1 cellular context compared by ENCODE assay signal in the genomic region with DNA sequence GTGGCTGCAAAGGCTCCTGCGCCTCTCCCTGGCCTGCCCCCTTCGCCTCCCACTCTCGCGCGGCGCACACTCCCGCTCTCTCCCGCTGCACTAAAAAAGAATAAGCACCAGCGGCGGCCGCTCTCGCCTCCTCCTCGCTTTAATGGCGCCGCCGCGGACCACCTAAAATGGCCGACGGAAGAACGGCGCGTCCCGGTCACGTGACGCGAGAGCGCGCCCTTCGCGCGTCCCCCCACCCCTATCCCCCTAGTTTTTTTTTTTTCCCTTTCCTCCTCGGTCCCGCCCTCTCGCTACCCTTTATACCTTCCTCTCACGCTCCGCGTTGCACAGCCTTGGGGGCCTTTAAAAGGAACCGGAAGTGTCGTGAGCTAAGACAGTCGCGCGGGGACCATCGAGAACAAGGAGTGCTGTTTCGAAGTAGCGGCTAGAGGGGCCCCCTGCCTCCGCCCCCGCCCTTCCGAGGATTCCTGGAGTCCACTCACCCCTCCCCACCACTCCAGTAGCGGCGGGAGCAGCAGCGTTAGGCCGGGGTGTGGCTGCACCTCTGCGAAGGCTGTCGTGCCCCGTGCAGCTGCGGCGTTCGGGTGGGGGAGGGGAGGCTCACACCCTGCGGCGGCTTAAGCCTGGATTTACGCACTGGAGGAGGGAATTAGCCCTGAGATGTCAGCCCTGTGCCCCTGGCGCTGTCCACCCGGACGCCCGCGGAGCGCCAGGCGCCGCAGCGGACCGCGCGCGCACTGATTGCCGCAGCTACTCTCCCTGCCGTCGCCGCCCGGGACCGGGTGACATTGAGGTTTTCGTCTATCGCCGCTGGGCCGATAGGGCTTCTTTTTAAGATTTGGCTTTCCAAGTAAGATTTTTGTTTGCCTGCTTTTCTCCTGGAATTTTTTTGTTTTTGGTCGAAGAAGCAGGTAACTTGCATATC.
TF ChIP-seq lines count a peak whose summit lies in the region.

A gene with protein sequence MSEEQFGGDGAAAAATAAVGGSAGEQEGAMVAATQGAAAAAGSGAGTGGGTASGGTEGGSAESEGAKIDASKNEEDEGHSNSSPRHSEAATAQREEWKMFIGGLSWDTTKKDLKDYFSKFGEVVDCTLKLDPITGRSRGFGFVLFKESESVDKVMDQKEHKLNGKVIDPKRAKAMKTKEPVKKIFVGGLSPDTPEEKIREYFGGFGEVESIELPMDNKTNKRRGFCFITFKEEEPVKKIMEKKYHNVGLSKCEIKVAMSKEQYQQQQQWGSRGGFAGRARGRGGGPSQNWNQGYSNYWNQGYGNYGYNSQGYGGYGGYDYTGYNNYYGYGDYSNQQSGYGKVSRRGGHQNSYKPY (minus strand): TSS at position 176 of the 925 bp plus-strand sequence. CDS start 313 bp downstream, outside the sequence.

TF ChIP-seq in HepG2, 621 proteins besides CTCF, POLR2A, EP300 and RAD21 (continued from another document and continues in another):
- TF ChIP-seq, protein P1, sequence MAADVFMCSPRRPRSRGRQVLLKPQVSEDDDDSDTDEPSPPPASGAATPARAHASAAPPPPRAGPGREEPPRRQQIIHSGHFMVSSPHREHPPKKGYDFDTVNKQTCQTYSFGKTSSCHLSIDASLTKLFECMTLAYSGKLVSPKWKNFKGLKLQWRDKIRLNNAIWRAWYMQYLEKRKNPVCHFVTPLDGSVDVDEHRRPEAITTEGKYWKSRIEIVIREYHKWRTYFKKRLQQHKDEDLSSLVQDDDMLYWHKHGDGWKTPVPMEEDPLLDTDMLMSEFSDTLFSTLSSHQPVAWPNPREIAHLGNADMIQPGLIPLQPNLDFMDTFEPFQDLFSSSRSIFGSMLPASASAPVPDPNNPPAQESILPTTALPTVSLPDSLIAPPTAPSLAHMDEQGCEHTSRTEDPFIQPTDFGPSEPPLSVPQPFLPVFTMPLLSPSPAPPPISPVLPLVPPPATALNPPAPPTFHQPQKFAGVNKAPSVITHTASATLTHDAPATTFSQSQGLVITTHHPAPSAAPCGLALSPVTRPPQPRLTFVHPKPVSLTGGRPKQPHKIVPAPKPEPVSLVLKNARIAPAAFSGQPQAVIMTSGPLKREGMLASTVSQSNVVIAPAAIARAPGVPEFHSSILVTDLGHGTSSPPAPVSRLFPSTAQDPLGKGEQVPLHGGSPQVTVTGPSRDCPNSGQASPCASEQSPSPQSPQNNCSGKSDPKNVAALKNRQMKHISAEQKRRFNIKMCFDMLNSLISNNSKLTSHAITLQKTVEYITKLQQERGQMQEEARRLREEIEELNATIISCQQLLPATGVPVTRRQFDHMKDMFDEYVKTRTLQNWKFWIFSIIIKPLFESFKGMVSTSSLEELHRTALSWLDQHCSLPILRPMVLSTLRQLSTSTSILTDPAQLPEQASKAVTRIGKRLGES (CRISPR knock-in tag; IDR thresholded peaks at IDR 0.05; ENCODE audit: borderline replicate concordance): peak; percentile 68; the same call in 1 of the 2 replicates
- TF ChIP-seq RFX1 (IDR thresholded peaks at IDR 0.05) (no peak), ZSCAN29 (CRISPR knock-in tag; conservative IDR thresholded peaks at IDR 0.05) (0 out of 2 replicates have a peak, but pooled peaks have one; percentile 48), ZNF160 (CRISPR knock-in tag; IDR thresholded peaks at IDR 0.05) (peak; percentile 87), ZNF558 (CRISPR knock-in tag; IDR thresholded peaks at IDR 0.05; ENCODE audit: borderline replicate concordance) (0 out of 2 replicates have a peak, but pooled peaks have one; percentile 14), TRIM24 (CRISPR knock-in tag; IDR thresholded peaks at IDR 0.05) (0 out of 2 replicates have a peak, but pooled peaks have one; percentile 23), ZFX (CRISPR knock-in tag; IDR thresholded peaks at IDR 0.05; ENCODE audit: low read depth) (peak; percentile 89), HNRNPK (IDR thresholded peaks at IDR 0.05; ENCODE audit: low read depth, low read length, poor library complexity, severe bottlenecking) (peak; percentile 95), ZNF879 (CRISPR knock-in tag; IDR thresholded peaks at IDR 0.05) (peak; percentile 76; the same call in 1 of the 2 replicates), TAF15 (IDR thresholded peaks at IDR 0.05; ENCODE audit: low read depth, low read length, poor library complexity, severe bottlenecking) (peak; percentile 86), ZNF180 (CRISPR knock-in tag; IDR thresholded peaks at IDR 0.05; ENCODE audit: borderline replicate concordance, low read depth) (no peak), SMAD1 (CRISPR knock-in tag; IDR thresholded peaks at IDR 0.05; ENCODE audit: borderline replicate concordance, low read depth) (0 out of 2 replicates have a peak, but pooled peaks have one; percentile 32), FOXA1 (IDR thresholded peaks at IDR 0.05) (no peak), FOXA1 (CRISPR knock-in tag; IDR thresholded peaks at IDR 0.05) (peak; percentile 44; the same call in 1 of the 2 replicates), ZNF501 (CRISPR knock-in tag; IDR thresholded peaks at IDR 0.05) (peak; percentile 97), NFYC (CRISPR knock-in tag; IDR thresholded peaks at IDR 0.05) (peak; percentile 44; the same call in 1 of the 2 replicates)
- TF ChIP-seq, protein P2, sequence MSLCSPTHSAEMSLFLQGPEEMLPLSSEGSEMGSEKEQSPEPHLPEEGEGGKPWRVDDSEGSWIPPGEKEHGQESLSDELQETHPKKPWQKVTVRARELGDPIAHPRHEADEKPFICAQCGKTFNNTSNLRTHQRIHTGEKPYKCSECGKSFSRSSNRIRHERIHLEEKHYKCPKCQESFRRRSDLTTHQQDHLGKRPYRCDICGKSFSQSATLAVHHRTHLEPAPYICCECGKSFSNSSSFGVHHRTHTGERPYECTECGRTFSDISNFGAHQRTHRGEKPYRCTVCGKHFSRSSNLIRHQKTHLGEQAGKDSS (CRISPR knock-in tag; IDR thresholded peaks at IDR 0.05; ENCODE audit: borderline replicate concordance, low read depth): peak; percentile 76; the same call in 1 of the 2 replicates
- TF ChIP-seq, protein P3, sequence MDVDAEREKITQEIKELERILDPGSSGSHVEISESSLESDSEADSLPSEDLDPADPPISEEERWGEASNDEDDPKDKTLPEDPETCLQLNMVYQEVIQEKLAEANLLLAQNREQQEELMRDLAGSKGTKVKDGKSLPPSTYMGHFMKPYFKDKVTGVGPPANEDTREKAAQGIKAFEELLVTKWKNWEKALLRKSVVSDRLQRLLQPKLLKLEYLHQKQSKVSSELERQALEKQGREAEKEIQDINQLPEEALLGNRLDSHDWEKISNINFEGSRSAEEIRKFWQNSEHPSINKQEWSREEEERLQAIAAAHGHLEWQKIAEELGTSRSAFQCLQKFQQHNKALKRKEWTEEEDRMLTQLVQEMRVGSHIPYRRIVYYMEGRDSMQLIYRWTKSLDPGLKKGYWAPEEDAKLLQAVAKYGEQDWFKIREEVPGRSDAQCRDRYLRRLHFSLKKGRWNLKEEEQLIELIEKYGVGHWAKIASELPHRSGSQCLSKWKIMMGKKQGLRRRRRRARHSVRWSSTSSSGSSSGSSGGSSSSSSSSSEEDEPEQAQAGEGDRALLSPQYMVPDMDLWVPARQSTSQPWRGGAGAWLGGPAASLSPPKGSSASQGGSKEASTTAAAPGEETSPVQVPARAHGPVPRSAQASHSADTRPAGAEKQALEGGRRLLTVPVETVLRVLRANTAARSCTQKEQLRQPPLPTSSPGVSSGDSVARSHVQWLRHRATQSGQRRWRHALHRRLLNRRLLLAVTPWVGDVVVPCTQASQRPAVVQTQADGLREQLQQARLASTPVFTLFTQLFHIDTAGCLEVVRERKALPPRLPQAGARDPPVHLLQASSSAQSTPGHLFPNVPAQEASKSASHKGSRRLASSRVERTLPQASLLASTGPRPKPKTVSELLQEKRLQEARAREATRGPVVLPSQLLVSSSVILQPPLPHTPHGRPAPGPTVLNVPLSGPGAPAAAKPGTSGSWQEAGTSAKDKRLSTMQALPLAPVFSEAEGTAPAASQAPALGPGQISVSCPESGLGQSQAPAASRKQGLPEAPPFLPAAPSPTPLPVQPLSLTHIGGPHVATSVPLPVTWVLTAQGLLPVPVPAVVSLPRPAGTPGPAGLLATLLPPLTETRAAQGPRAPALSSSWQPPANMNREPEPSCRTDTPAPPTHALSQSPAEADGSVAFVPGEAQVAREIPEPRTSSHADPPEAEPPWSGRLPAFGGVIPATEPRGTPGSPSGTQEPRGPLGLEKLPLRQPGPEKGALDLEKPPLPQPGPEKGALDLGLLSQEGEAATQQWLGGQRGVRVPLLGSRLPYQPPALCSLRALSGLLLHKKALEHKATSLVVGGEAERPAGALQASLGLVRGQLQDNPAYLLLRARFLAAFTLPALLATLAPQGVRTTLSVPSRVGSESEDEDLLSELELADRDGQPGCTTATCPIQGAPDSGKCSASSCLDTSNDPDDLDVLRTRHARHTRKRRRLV (CRISPR knock-in tag; IDR thresholded peaks at IDR 0.05): 0 out of 2 replicates have a peak, but pooled peaks have one; percentile 33
- TF ChIP-seq, protein P4, sequence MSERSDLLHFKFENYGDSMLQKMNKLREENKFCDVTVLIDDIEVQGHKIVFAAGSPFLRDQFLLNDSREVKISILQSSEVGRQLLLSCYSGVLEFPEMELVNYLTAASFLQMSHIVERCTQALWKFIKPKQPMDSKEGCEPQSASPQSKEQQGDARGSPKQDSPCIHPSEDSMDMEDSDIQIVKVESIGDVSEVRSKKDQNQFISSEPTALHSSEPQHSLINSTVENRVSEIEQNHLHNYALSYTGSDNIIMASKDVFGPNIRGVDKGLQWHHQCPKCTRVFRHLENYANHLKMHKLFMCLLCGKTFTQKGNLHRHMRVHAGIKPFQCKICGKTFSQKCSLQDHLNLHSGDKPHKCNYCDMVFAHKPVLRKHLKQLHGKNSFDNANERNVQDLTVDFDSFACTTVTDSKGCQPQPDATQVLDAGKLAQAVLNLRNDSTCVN (CRISPR knock-in tag; IDR thresholded peaks at IDR 0.05; ENCODE audit: borderline replicate concordance): peak; percentile 24; the same call in 1 of the 2 replicates
- TF ChIP-seq, protein P5, sequence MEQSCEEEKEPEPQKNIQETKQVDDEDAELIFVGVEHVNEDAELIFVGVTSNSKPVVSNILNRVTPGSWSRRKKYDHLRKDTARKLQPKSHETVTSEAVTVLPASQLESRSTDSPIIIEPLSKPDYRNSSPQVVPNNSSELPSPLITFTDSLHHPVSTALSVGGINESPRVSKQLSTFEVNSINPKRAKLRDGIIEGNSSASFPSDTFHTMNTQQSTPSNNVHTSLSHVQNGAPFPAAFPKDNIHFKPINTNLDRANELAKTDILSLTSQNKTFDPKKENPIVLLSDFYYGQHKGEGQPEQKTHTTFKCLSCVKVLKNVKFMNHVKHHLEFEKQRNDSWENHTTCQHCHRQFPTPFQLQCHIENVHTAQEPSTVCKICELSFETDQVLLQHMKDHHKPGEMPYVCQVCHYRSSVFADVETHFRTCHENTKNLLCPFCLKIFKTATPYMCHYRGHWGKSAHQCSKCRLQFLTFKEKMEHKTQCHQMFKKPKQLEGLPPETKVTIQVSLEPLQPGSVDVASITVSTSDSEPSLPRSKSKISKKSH (CRISPR knock-in tag; IDR thresholded peaks at IDR 0.05; ENCODE audit: borderline replicate concordance): no peak
- TF ChIP-seq, protein P6, sequence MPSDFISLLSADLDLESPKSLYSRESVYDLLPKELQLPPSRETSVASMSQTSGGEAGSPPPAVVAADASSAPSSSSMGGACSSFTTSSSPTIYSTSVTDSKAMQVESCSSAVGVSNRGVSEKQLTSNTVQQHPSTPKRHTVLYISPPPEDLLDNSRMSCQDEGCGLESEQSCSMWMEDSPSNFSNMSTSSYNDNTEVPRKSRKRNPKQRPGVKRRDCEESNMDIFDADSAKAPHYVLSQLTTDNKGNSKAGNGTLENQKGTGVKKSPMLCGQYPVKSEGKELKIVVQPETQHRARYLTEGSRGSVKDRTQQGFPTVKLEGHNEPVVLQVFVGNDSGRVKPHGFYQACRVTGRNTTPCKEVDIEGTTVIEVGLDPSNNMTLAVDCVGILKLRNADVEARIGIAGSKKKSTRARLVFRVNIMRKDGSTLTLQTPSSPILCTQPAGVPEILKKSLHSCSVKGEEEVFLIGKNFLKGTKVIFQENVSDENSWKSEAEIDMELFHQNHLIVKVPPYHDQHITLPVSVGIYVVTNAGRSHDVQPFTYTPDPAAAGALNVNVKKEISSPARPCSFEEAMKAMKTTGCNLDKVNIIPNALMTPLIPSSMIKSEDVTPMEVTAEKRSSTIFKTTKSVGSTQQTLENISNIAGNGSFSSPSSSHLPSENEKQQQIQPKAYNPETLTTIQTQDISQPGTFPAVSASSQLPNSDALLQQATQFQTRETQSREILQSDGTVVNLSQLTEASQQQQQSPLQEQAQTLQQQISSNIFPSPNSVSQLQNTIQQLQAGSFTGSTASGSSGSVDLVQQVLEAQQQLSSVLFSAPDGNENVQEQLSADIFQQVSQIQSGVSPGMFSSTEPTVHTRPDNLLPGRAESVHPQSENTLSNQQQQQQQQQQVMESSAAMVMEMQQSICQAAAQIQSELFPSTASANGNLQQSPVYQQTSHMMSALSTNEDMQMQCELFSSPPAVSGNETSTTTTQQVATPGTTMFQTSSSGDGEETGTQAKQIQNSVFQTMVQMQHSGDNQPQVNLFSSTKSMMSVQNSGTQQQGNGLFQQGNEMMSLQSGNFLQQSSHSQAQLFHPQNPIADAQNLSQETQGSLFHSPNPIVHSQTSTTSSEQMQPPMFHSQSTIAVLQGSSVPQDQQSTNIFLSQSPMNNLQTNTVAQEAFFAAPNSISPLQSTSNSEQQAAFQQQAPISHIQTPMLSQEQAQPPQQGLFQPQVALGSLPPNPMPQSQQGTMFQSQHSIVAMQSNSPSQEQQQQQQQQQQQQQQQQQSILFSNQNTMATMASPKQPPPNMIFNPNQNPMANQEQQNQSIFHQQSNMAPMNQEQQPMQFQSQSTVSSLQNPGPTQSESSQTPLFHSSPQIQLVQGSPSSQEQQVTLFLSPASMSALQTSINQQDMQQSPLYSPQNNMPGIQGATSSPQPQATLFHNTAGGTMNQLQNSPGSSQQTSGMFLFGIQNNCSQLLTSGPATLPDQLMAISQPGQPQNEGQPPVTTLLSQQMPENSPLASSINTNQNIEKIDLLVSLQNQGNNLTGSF (CRISPR knock-in tag; IDR thresholded peaks at IDR 0.05): no peak
- TF ChIP-seq, protein P7, sequence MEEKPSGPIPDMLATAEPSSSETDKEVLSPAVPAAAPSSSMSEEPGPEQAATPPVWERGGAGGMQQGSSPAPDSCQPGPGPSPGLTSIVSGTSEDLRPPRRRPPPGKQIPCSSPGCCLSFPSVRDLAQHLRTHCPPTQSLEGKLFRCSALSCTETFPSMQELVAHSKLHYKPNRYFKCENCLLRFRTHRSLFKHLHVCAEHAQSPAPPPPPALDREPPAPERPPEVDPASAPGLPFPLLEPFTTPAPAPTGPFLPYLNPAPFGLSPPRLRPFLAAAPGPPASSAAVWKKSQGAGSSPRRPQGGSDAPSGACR (CRISPR knock-in tag; IDR thresholded peaks at IDR 0.05): peak; percentile 95; the same call in 1 of the 2 replicates
